ENCODE assay signal across 2 cellular contexts in the genomic region with DNA sequence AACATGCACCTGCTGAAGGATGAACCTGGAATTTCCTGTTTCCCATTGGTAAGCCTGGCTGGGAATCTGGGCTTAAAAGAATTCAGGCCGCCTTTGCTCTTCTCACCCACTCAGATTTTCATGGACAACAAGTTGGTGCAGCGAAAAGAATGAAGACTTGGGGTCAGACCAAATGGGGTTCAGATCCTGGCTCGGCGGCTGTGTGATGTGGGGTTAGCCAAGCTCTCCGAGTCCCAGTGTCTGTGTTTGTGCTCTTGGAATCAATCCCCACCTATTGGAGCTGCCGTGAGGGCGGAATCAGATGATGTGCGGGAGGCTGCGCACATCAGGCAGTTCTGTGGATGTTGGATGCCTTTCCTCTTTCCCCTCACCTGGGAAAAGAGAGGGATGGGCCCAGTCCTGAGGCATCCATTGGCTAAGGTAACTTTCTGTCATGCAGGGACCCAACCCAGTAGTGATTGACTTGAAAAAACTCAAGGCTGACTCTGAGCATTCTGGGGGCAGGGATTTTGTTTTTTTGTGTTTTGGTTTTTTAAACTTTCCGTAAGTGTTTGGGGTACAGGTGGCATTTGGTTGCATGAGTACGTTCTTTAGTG.
A peak's percentile ranks its signal among the peaks of the same experiment; 100 is the strongest.
TF ChIP-seq lines count a peak whose summit lies in the region.

No MANE protein-coding gene starts in this region.

TF ChIP-seq in K562, 482 proteins besides CTCF, POLR2A, EP300 and RAD21:
- no peak for TF ChIP-seq ZNF146 (CRISPR knock-in tag; IDR thresholded peaks at IDR 0.05; ENCODE audit: unreplicated experiment)
- no peak for TF ChIP-seq RB1 (IDR thresholded peaks at IDR 0.05; ENCODE audit: low read depth)
- TF ChIP-seq, protein P1, sequence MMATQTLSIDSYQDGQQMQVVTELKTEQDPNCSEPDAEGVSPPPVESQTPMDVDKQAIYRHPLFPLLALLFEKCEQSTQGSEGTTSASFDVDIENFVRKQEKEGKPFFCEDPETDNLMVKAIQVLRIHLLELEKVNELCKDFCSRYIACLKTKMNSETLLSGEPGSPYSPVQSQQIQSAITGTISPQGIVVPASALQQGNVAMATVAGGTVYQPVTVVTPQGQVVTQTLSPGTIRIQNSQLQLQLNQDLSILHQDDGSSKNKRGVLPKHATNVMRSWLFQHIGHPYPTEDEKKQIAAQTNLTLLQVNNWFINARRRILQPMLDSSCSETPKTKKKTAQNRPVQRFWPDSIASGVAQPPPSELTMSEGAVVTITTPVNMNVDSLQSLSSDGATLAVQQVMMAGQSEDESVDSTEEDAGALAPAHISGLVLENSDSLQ (IDR thresholded peaks at IDR 0.05), result peak; percentile 30; the same call in 1 of the 2 replicates
- no peak for TF ChIP-seq KAT8 (IDR thresholded peaks at IDR 0.05; ENCODE audit: low read depth)
- TF ChIP-seq ZEB2 (IDR thresholded peaks at IDR 0.05), result no peak
- no peak for TF ChIP-seq FOXP1 (CRISPR knock-in tag; IDR thresholded peaks at IDR 0.05)
- TF ChIP-seq TCF3 (CRISPR knock-in tag; IDR thresholded peaks at IDR 0.05), result no peak

TF ChIP-seq in SK-N-SH, 30 proteins besides CTCF, POLR2A, EP300 and RAD21:
- TF ChIP-seq ELF1 (IDR thresholded peaks at IDR 0.05) (no peak), GABPA (IDR thresholded peaks at IDR 0.05; ENCODE audit: low read depth) (no peak), GATA2 (CRISPR knock-in tag; IDR thresholded peaks at IDR 0.05) (no peak), MEF2A (IDR thresholded peaks at IDR 0.05; ENCODE audit: borderline replicate concordance, low read depth) (no peak), YY1 (IDR thresholded peaks at IDR 0.05; ENCODE audit: low read depth) (no peak), EZH2phosphoT487 (IDR thresholded peaks at IDR 0.05; ENCODE audit: borderline replicate concordance, low read depth) (no peak), FOSL2 (IDR thresholded peaks at IDR 0.05; ENCODE audit: borderline replicate concordance, low read depth) (no peak), MXI1 (IDR thresholded peaks at IDR 0.05; ENCODE audit: low read depth, low read length) (no peak), NRF1 (IDR thresholded peaks at IDR 0.05; ENCODE audit: low read depth, low read length) (no peak), SMC3 (IDR thresholded peaks at IDR 0.05; ENCODE audit: low read depth, low read length) (no peak), RCOR1 (IDR thresholded peaks at IDR 0.05; ENCODE audit: low read length) (no peak), FOXM1 (IDR thresholded peaks at IDR 0.05; ENCODE audit: low read depth) (no peak), NFIC (IDR thresholded peaks at IDR 0.05; ENCODE audit: borderline replicate concordance) (no peak)
- TF ChIP-seq, protein P2, sequence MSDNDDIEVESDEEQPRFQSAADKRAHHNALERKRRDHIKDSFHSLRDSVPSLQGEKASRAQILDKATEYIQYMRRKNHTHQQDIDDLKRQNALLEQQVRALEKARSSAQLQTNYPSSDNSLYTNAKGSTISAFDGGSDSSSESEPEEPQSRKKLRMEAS (IDR thresholded peaks at IDR 0.05; ENCODE audit: low read depth), result no peak
- TF ChIP-seq, protein P3, sequence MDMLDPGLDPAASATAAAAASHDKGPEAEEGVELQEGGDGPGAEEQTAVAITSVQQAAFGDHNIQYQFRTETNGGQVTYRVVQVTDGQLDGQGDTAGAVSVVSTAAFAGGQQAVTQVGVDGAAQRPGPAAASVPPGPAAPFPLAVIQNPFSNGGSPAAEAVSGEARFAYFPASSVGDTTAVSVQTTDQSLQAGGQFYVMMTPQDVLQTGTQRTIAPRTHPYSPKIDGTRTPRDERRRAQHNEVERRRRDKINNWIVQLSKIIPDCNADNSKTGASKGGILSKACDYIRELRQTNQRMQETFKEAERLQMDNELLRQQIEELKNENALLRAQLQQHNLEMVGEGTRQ (IDR thresholded peaks at IDR 0.05; ENCODE audit: borderline replicate concordance, low read depth, low read length), result no peak
